11 cellular contexts compared by ENCODE assay signal in the genomic region with DNA sequence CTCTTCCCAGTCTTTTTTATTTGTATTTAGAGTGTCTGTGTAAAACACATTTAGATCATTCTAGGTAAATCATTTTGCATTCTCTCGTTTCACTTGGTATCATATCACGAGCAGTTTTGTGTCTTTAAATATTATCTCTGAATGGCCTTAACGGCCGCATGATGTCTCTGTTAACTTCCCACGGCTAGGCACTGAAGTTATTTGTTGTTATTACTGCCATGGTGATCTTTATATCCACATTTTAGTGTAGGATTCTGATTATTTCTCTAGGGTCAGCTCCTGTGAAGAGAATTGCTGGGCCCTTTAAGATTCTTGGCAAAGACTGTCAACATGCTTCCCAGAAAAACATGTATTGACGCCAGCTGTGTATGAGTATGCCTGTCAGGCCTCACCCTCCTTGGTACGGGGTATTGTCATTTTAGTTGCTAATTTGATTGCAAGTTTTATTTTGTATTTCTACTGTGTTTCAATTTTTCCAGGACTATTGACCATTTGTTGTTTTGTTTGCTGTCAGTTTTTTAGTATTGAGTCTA.
DNase-seq lines count a peak whose midpoint lies in the region; ATAC-seq and TF ChIP-seq lines count a peak whose summit lies in the region.
"Had no signal": no experiment of that assay in that cellular context is flagged by ENCODE, and none has a peak within 500 bp of the region (broad histone marks: within the 10 kb centered on the region; RNA-seq: fewer than 3 reads in every experiment).

No MANE protein-coding gene starts in this region.

- intact Hi-C loops in left cardiac atrium (cut with DNase I), result no loop called here

- TF ChIP-seq CTCF in astrocyte of the spinal cord (IDR thresholded peaks at IDR 0.05; ENCODE audit: low read depth, low read length), result no peak

- no peak overlapping the region for H3K4me3 ChIP-seq in astrocyte of the spinal cord (ENCODE audit: low read depth, low read length)

- ATAC-seq in left cardiac atrium, result peak; percentile 74 to 93

- DNase-seq in DMS79 treated with DMSO at 0.1 percent for 48 hours (lab: John Stamatoyannopoulos, UW) (peak; percentile 43), DMS79 (lab: John Stamatoyannopoulos, UW) (no peak), astrocyte of the spinal cord (ENCODE audit: low read depth, low spot score) (peak; percentile 49), left cardiac atrium (no peak), smooth muscle cell of the brain vasculature (ENCODE audit: low read depth, low spot score) (peak; percentile 17), NCI-H146 (lab: John Stamatoyannopoulos, UW) (no peak), SIG-M5 treated with dmso at 0.1 percent for 504 hours (lab: John Stamatoyannopoulos, UW; ENCODE audit: unreplicated experiment) (no peak), SW480 (ENCODE audit: low spot score) (no peak)
- DNase-seq: activated naive CD8-positive, alpha-beta T cell treated with anti-CD3 and anti-CD28 coated beads for 36 hours; Calu3; stimulated activated CD4-positive, alpha-beta T cell treated with anti-CD3 and anti-CD28 coated beads, Interleukin-12 subunit alpha, Interleukin-12 subunit beta, amount 100 ng/mL, for 4 hours had no signal

- in situ Hi-C loops in astrocyte of the spinal cord (cut with HindIII; ENCODE audit: low sequenced_read_pairs), result no loop called here

Comparison
In these comparisons a context has a peak if more than half of its experiments do, and no peak if none do; other contexts are left out.
1. DNase-seq: peak in DMS79 treated with DMSO at 0.1 percent for 48 hours (single experiment), astrocyte of the spinal cord (single experiment) and smooth muscle cell of the brain vasculature (single experiment); none in DMS79 (single experiment), left cardiac atrium (single experiment), NCI-H146 (single experiment), SIG-M5 treated with dmso at 0.1 percent for 504 hours (single experiment) and SW480 (single experiment).